Comparison of ENCODE assay signal across 1 cellular context in genomic region chr20:38167851-38168760, GRCh38.
TF ChIP-seq lines count a peak whose summit lies in the region.

No MANE protein-coding gene starts in this region.

TF ChIP-seq in HepG2, 621 proteins besides CTCF, POLR2A, EP300 and RAD21 (continued from another document and continues in another):
- TF ChIP-seq ZNF724P (CRISPR knock-in tag; IDR thresholded peaks at IDR 0.05; ENCODE audit: borderline replicate concordance) (no peak), ZNF292 (CRISPR knock-in tag; IDR thresholded peaks at IDR 0.05; ENCODE audit: borderline replicate concordance, low read depth) (peak; percentile 71), AGO2 (optimal IDR thresholded peaks at IDR 0.05; ENCODE audit: low read depth, low read length) (no peak), ZNF746 (CRISPR knock-in tag; IDR thresholded peaks at IDR 0.05) (peak; percentile 77), ZNF432 (CRISPR knock-in tag; IDR thresholded peaks at IDR 0.05; ENCODE audit: borderline replicate concordance) (no peak), HNF4G (IDR thresholded peaks at IDR 0.05; ENCODE audit: borderline replicate concordance, low read depth, low read length) (no peak; the same call in 1 of the 2 replicates), HNF4G (CRISPR knock-in tag; IDR thresholded peaks at IDR 0.05; ENCODE audit: borderline replicate concordance, low read depth) (no peak; the same call in 1 of the 2 replicates), ZC3H13 (CRISPR knock-in tag; IDR thresholded peaks at IDR 0.05) (no peak), JARID2 (CRISPR knock-in tag; IDR thresholded peaks at IDR 0.05; ENCODE audit: insufficient replicate concordance) (no peak), ZNF713 (CRISPR knock-in tag; IDR thresholded peaks at IDR 0.05) (0 out of 2 replicates have a peak, but pooled peaks have one; percentile 48), TCF7 (IDR thresholded peaks at IDR 0.05; ENCODE audit: low read depth) (peak; percentile 32; the same call in 1 of the 2 replicates), ZNF546 (CRISPR knock-in tag; conservative IDR thresholded peaks at IDR 0.05) (no peak), POLR2G (IDR thresholded peaks at IDR 0.05; ENCODE audit: low read depth, low read length) (no peak), FLYWCH1 (CRISPR knock-in tag; IDR thresholded peaks at IDR 0.05) (no peak), POGK (CRISPR knock-in tag; conservative IDR thresholded peaks at IDR 0.05) (0 out of 2 replicates have a peak, but pooled peaks have one; percentile 48), ZNF766 (CRISPR knock-in tag; IDR thresholded peaks at IDR 0.05; ENCODE audit: borderline replicate concordance) (no peak), CREM (IDR thresholded peaks at IDR 0.05) (peak; percentile 59), CREM (CRISPR knock-in tag; IDR thresholded peaks at IDR 0.05) (no peak), MAFF (IDR thresholded peaks at IDR 0.05; ENCODE audit: low read depth, low read length) (no peak), GMEB1 (CRISPR knock-in tag; IDR thresholded peaks at IDR 0.05; ENCODE audit: borderline replicate concordance) (no peak), TBX2 (CRISPR knock-in tag; IDR thresholded peaks at IDR 0.05; ENCODE audit: borderline replicate concordance) (peak; percentile 67; the same call in 1 of the 2 replicates), PLRG1 (conservative IDR thresholded peaks at IDR 0.05) (no peak), SRSF4 (IDR thresholded peaks at IDR 0.05; ENCODE audit: low read depth, low read length, poor library complexity, severe bottlenecking) (no peak), CBX1 (IDR thresholded peaks at IDR 0.05; ENCODE audit: low read depth) (peak; percentile 50), MTF1 (CRISPR knock-in tag; IDR thresholded peaks at IDR 0.05) (no peak), SUZ12 (IDR thresholded peaks at IDR 0.05; ENCODE audit: low read depth, low read length) (no peak), SYNCRIP (IDR thresholded peaks at IDR 0.05; ENCODE audit: insufficient read depth, low read depth, low read length) (no peak), ZFP82 (CRISPR knock-in tag; IDR thresholded peaks at IDR 0.05; ENCODE audit: borderline replicate concordance) (no peak), ZFP1 (CRISPR knock-in tag; IDR thresholded peaks at IDR 0.05) (no peak), ARNTL (CRISPR knock-in tag; IDR thresholded peaks at IDR 0.05) (peak; percentile 52; the same call in 1 of the 2 replicates), ZNF589 (CRISPR knock-in tag; conservative IDR thresholded peaks at IDR 0.05) (no peak), TBL1XR1 (IDR thresholded peaks at IDR 0.05; ENCODE audit: borderline replicate concordance, low read length, partially characterized antibody) (peak; percentile 70), ZNF605 (CRISPR knock-in tag; IDR thresholded peaks at IDR 0.05) (no peak), ZNF891 (CRISPR knock-in tag; IDR thresholded peaks at IDR 0.05) (peak; percentile 84), ZFAT (CRISPR knock-in tag; conservative IDR thresholded peaks at IDR 0.05) (no peak), ATF2 (CRISPR knock-in tag; IDR thresholded peaks at IDR 0.05) (peak; percentile 10; the same call in 1 of the 2 replicates), NR2F6 (IDR thresholded peaks at IDR 0.05) (peak; percentile 37; the same call in 1 of the 2 replicates), NR2F6 (CRISPR knock-in tag; IDR thresholded peaks at IDR 0.05) (peak; percentile 94), LRRFIP1 (CRISPR knock-in tag; conservative IDR thresholded peaks at IDR 0.05) (no peak), ZNF567 (CRISPR knock-in tag; IDR thresholded peaks at IDR 0.05; ENCODE audit: borderline replicate concordance) (no peak), ZNF343 (CRISPR knock-in tag; IDR thresholded peaks at IDR 0.05) (0 out of 2 replicates have a peak, but pooled peaks have one; percentile 15), FIP1L1 (IDR thresholded peaks at IDR 0.05; ENCODE audit: borderline replicate concordance, insufficient read depth, low read depth, low read length) (no peak), HIC2 (CRISPR knock-in tag; IDR thresholded peaks at IDR 0.05; ENCODE audit: low read depth) (peak; percentile 80), ZNF644 (CRISPR knock-in tag; IDR thresholded peaks at IDR 0.05; ENCODE audit: low read depth) (peak; percentile 89), RBAK (CRISPR knock-in tag; IDR thresholded peaks at IDR 0.05) (no peak), BCL6 (CRISPR knock-in tag; IDR thresholded peaks at IDR 0.05) (peak; percentile 97), ZBTB40 (IDR thresholded peaks at IDR 0.05) (no peak), ZBTB40 (CRISPR knock-in tag; IDR thresholded peaks at IDR 0.05) (no peak), ZNF781 (CRISPR knock-in tag; IDR thresholded peaks at IDR 0.05; ENCODE audit: borderline replicate concordance, not compliant biosample characterization) (peak; percentile 75), ZNF607 (CRISPR knock-in tag; IDR thresholded peaks at IDR 0.05; ENCODE audit: borderline replicate concordance) (no peak), KLF12 (CRISPR knock-in tag; IDR thresholded peaks at IDR 0.05; ENCODE audit: borderline replicate concordance) (no peak)
